In the genomic region with DNA sequence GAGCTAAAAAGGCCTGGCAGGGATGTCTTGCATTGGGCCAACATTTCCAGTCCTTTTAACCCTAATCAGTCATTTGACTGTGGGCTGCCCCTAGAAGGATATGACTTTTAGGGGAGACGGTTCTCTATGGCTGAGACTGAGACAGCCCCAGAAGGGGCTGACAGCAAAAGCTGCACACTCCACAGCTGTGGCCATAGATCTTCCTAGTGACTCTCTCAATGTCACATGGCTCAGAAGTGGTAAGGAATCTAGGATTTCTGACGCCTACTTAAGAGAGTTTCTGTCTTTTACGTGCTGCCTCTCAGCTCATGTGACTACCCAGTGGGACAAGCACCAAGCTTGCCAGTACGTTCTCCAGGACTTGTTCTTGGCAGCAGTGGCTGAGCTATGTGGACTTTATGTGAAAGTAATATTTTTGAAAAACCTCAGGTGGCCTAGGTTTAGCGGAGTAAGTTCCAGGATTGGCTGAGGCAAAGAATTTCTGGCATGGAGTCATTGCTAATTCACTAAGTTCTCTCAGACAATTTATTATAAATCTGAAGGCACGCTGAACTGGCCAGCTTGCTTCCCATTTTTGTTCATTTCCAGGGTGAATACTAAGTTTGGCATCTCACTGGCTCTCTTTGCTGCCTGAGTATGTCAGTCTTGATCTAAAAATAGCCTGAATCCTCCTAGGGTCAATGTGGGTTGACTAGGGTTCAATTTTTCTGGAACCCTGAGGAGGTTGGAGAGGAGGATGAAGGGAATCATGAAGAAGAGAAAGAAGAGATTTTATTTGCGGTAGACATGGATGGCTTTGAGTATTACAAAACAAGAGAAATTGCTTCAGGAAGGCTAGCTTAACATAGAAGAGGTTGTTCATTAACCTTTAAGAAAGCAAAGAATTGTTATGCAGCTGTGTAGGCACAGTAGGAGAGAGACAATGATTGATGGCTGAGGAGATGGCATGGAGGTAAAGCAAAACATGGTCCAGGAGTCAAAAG, we compare ENCODE assay signal across 12 cellular contexts.
DNase-seq lines count a peak whose midpoint lies in the region; ATAC-seq and TF ChIP-seq lines count a peak whose summit lies in the region.
"Had no signal": no experiment of that assay in that cellular context is flagged by ENCODE, and none has a peak within 500 bp of the region (broad histone marks: within the 10 kb centered on the region; RNA-seq: fewer than 3 reads in every experiment).

No MANE protein-coding gene starts in this region.

- intact Hi-C loops in Right ventricle myocardium inferior (cut with DNase I), result no loop called here
- intact Hi-C loops in cardiac septum (cut with DNase I), result no loop called here

- no peaks in the 10 kb centered on the region for H3K27me3 Mint-ChIP-seq in stimulated activated naive CD8-positive, alpha-beta T cell treated with anti-CD3 and anti-CD28 coated beads, Interleukin-15, amount 100 ng/mL, for 72 hours
- H3K27me3 Mint-ChIP-seq: activated naive CD8-positive, alpha-beta T cell treated with anti-CD3 and anti-CD28 coated beads for 36 hours had no signal

- no peak overlapping the region for H3K27ac Mint-ChIP-seq in stimulated activated naive CD8-positive, alpha-beta T cell treated with anti-CD3 and anti-CD28 coated beads, Interleukin-15, amount 100 ng/mL, for 72 hours
- H3K27ac Mint-ChIP-seq: activated naive CD8-positive, alpha-beta T cell treated with anti-CD3 and anti-CD28 coated beads for 36 hours had no signal

- H3K4me1 ChIP-seq in gastroesophageal sphincter, result peaks cover 3 to 24% (median 4%) of the 10 kb centered on the region in 3 donors
- H3K4me1 ChIP-seq in osteoblast (ENCODE audit: insufficient read depth, low read length), result peaks cover 23% of the 10 kb centered on the region

- H3K4me2 ChIP-seq in osteoblast (ENCODE audit: insufficient read depth, low read length), result no peak overlapping the region

- H2AFZ ChIP-seq in osteoblast (ENCODE audit: low read length), result peak overlapping the region; percentile 3

- no peak overlapping the region for H3K4me3 Mint-ChIP-seq in stimulated activated naive CD8-positive, alpha-beta T cell treated with anti-CD3 and anti-CD28 coated beads, Interleukin-15, amount 100 ng/mL, for 72 hours
- H3K4me3 Mint-ChIP-seq: activated naive CD8-positive, alpha-beta T cell treated with anti-CD3 and anti-CD28 coated beads for 36 hours had no signal

- H3K79me2 ChIP-seq in osteoblast (ENCODE audit: insufficient read depth, low read length), result no peaks in the 10 kb centered on the region

- TF ChIP-seq POLR2A in gastroesophageal sphincter (IDR thresholded peaks at IDR 0.05), result no peak

- DNase-seq in Right ventricle myocardium inferior (ENCODE audit: missing footprints) (no peak), cardiac septum (ENCODE audit: low spot score) (no peak), osteoblast (ENCODE audit: insufficient read length, low spot score, missing footprints) (peak; percentile 26), NCI-H1930 (lab: John Stamatoyannopoulos, UW) (no peak), NCI-H2227 (lab: John Stamatoyannopoulos, UW; ENCODE audit: unreplicated experiment) (no peak), cortex of kidney (lab: John Stamatoyannopoulos, UW) (no peak)
- no peak for DNase-seq in stimulated activated naive CD8-positive, alpha-beta T cell treated with anti-CD3 and anti-CD28 coated beads, Interleukin-15, amount 100 ng/mL, for 72 hours
- DNase-seq: activated naive CD8-positive, alpha-beta T cell treated with anti-CD3 and anti-CD28 coated beads for 36 hours; DMS153; effector CD8-positive, alpha-beta T cell; NCI-H1436 treated with DMSO at 0.1 percent for 48 hours had no signal

- H3K4me1 Mint-ChIP-seq in stimulated activated naive CD8-positive, alpha-beta T cell treated with anti-CD3 and anti-CD28 coated beads, Interleukin-15, amount 100 ng/mL, for 72 hours, result peaks cover 7% of the 10 kb centered on the region

- H3K9me3 ChIP-seq in gastroesophageal sphincter, result peaks cover 0 to 19% (median 0%) of the 10 kb centered on the region in 3 donors
- H3K9me3 ChIP-seq in osteoblast (ENCODE audit: low read depth, low read length), result no peaks in the 10 kb centered on the region

- H3K4me3 ChIP-seq in gastroesophageal sphincter (no peak overlapping the region), osteoblast (ENCODE audit: insufficient read depth, low read length) (no peak overlapping the region)

- no peaks in the 10 kb centered on the region for H4K20me1 ChIP-seq in osteoblast (ENCODE audit: insufficient read depth, low read length)

- peak; percentile 52 for ATAC-seq in Right ventricle myocardium inferior
- peak; percentile 96 for ATAC-seq in gastroesophageal sphincter
- ATAC-seq in stimulated activated naive CD8-positive, alpha-beta T cell treated with anti-CD3 and anti-CD28 coated beads, Interleukin-15, amount 100 ng/mL, for 72 hours, result no peak

- 13 to 25% methylated on average over 5 to 6 of the region's 7 CpGs for WGBS in gastroesophageal sphincter (ENCODE audit: low coverage in 1 of 2), 2 donors

- H3K27ac ChIP-seq in gastroesophageal sphincter, result peak overlapping the region; percentile 82 to 93 (median 83)
- peak overlapping the region; percentile 79 for H3K27ac ChIP-seq in osteoblast (ENCODE audit: low read depth, low read length)

- H3K27me3 ChIP-seq in gastroesophageal sphincter (no peaks in the 10 kb centered on the region), osteoblast (ENCODE audit: insufficient read depth, low read length) (no peaks in the 10 kb centered on the region)

- no peak for TF ChIP-seq EP300 in gastroesophageal sphincter (IDR thresholded peaks at IDR 0.05)

- no peaks in the 10 kb centered on the region for H3K36me3 ChIP-seq in gastroesophageal sphincter
- H3K36me3 ChIP-seq in osteoblast (ENCODE audit: insufficient read depth, low read length), result no peaks in the 10 kb centered on the region

- peaks cover 27 to 32% of the 10 kb centered on the region in 2 donors for H3K9me3 Mint-ChIP-seq in stimulated activated naive CD8-positive, alpha-beta T cell treated with anti-CD3 and anti-CD28 coated beads, Interleukin-15, amount 100 ng/mL, for 72 hours

- TF ChIP-seq CTCF in gastroesophageal sphincter (IDR thresholded peaks at IDR 0.05) (no peak), osteoblast (IDR thresholded peaks at IDR 0.05; ENCODE audit: extremely low read depth, low read depth, low read length) (no peak)
